1 cellular context compared by ENCODE assay signal in genomic region chr7:127365164-127365956, GRCh38.
TF ChIP-seq lines count a peak whose summit lies in the region.

No MANE protein-coding gene starts in this region.

TF ChIP-seq in K562, 482 proteins besides CTCF, POLR2A, EP300 and RAD21 (continued from another document and continues in another):
- no peak for TF ChIP-seq CHD7 (IDR thresholded peaks at IDR 0.05; ENCODE audit: low read depth, low read length)
- peak in 1 of 2 experiments; percentile 74; a peak in 1 of 4 replicates for TF ChIP-seq TRIM24 (IDR thresholded peaks at IDR 0.05)
- TF ChIP-seq STAT5A (IDR thresholded peaks at IDR 0.05; ENCODE audit: borderline replicate concordance, low read length): peak; percentile 17; the same call in 1 of the 2 replicates
- 0 out of 2 replicates have a peak, but pooled peaks have one; percentile 34 for TF ChIP-seq ZFX (CRISPR knock-in tag; IDR thresholded peaks at IDR 0.05)
- TF ChIP-seq PHF20 (IDR thresholded peaks at IDR 0.05; ENCODE audit: partially characterized antibody): no peak
- TF ChIP-seq ZNF444 (CRISPR knock-in tag; IDR thresholded peaks at IDR 0.05): no peak
- TF ChIP-seq ZKSCAN8 (CRISPR knock-in tag; IDR thresholded peaks at IDR 0.05): no peak
- TF ChIP-seq OTX1 (CRISPR knock-in tag; IDR thresholded peaks at IDR 0.05): peak; percentile 41; the same call in 1 of the 2 replicates
- TF ChIP-seq TCFL5 (CRISPR knock-in tag; conservative IDR thresholded peaks at IDR 0.05): no peak
- no peak for TF ChIP-seq SP2 (IDR thresholded peaks at IDR 0.05; ENCODE audit: extremely low read depth, low read depth, low read length, poor library complexity, severe bottlenecking)
- TF ChIP-seq TRIM25 (IDR thresholded peaks at IDR 0.05; ENCODE audit: borderline replicate concordance): no peak
- TF ChIP-seq TEAD1 (CRISPR knock-in tag; IDR thresholded peaks at IDR 0.05): peak in 1 of 2 experiments; percentile 58; a peak in 2 of 4 replicates
- TF ChIP-seq RREB1 (CRISPR knock-in tag; IDR thresholded peaks at IDR 0.05): no peak
- no peak for TF ChIP-seq CEBPZ (IDR thresholded peaks at IDR 0.05; ENCODE audit: borderline replicate concordance, low read depth, low read length)
- TF ChIP-seq MTA1 (IDR thresholded peaks at IDR 0.05; ENCODE audit: borderline replicate concordance): peak; percentile 88
- no peak for TF ChIP-seq NFYB (IDR thresholded peaks at IDR 0.05; ENCODE audit: extremely low read depth, insufficient read length)
- TF ChIP-seq FOS (IDR thresholded peaks at IDR 0.05; ENCODE audit: extremely low read depth, insufficient read length): no peak
- TF ChIP-seq CBX5 (IDR thresholded peaks at IDR 0.05; ENCODE audit: borderline replicate concordance, low read depth): no peak
- TF ChIP-seq GATAD2A (IDR thresholded peaks at IDR 0.05): 0 out of 2 replicates have a peak, but pooled peaks have one; percentile 62
- TF ChIP-seq THRAP3 (IDR thresholded peaks at IDR 0.05; ENCODE audit: borderline replicate concordance): no peak
- TF ChIP-seq SP1 (CRISPR knock-in tag; IDR thresholded peaks at IDR 0.05): no peak
- no peak for TF ChIP-seq NFXL1 (CRISPR knock-in tag; IDR thresholded peaks at IDR 0.05)
- peak; percentile 55; the same call in 1 of the 2 replicates for TF ChIP-seq PML (IDR thresholded peaks at IDR 0.05; ENCODE audit: low read length)
- no peak for TF ChIP-seq ZC3H11A (IDR thresholded peaks at IDR 0.05; ENCODE audit: low read depth, low read length)
- no peak for TF ChIP-seq SETDB1 (IDR thresholded peaks at IDR 0.05; ENCODE audit: low read length)
- 0 out of 2 replicates have a peak, but pooled peaks have one; percentile 9 for TF ChIP-seq MXI1 (IDR thresholded peaks at IDR 0.05; ENCODE audit: low read depth, low read length)
- TF ChIP-seq MYBL2 (IDR thresholded peaks at IDR 0.05; ENCODE audit: low read depth): peak; percentile 11; the same call in 1 of the 2 replicates
- no peak for TF ChIP-seq MYBL2 (CRISPR knock-in tag; IDR thresholded peaks at IDR 0.05; ENCODE audit: borderline replicate concordance)
- peak in 1 of 2 experiments; percentile 82; a peak in 1 of 4 replicates for TF ChIP-seq RCOR1 (IDR thresholded peaks at IDR 0.05; ENCODE audit: borderline replicate concordance in 1 of 2, low read depth in 2 of 2, low read length in 2 of 2)
- TF ChIP-seq NEUROD1 (IDR thresholded peaks at IDR 0.05; ENCODE audit: borderline replicate concordance, low read depth, low read length, partially characterized antibody): peak; percentile 20
- no peak for TF ChIP-seq L3MBTL2 (IDR thresholded peaks at IDR 0.05)
- TF ChIP-seq FOXJ2 (tag; IDR thresholded peaks at IDR 0.05): peak; percentile 98
- peak; percentile 52; the same call in 1 of the 2 replicates for TF ChIP-seq NBN (IDR thresholded peaks at IDR 0.05; ENCODE audit: low read depth)
- no peak for TF ChIP-seq NFE2 (IDR thresholded peaks at IDR 0.05; ENCODE audit: low read depth)
- no peak for TF ChIP-seq FOXP1 (CRISPR knock-in tag; IDR thresholded peaks at IDR 0.05)
- 0 out of 2 replicates have a peak, but pooled peaks have one; percentile 48 for TF ChIP-seq DIDO1 (tag; IDR thresholded peaks at IDR 0.05; ENCODE audit: low read depth)
- TF ChIP-seq HSF4 (CRISPR knock-in tag; IDR thresholded peaks at IDR 0.05; ENCODE audit: borderline replicate concordance): peak; percentile 66; the same call in 1 of the 2 replicates
- no peak for TF ChIP-seq ZNF586 (CRISPR knock-in tag; conservative IDR thresholded peaks at IDR 0.05)
- no peak for TF ChIP-seq ZFP36 (IDR thresholded peaks at IDR 0.05; ENCODE audit: low read depth, low read length, partially characterized antibody)
- peak; percentile 61 for TF ChIP-seq TCF3 (CRISPR knock-in tag; IDR thresholded peaks at IDR 0.05)
- peak; percentile 52 for TF ChIP-seq CBFA2T2 (conservative IDR thresholded peaks at IDR 0.05)
- peak; percentile 82; the same call in 1 of the 2 replicates for TF ChIP-seq ELF4 (CRISPR knock-in tag; IDR thresholded peaks at IDR 0.05)
- peak; percentile 95 for TF ChIP-seq NFIC (IDR thresholded peaks at IDR 0.05)
